In genomic region chr22:20957691-20958440, GRCh38 we compare ENCODE assay signal across 8 cellular contexts. TPM values are rescaled to one million over a fixed set of nuclear protein-coding genes. Genes with fewer than 3 reads are reported as not detected.
A peak's percentile ranks its signal among the peaks of the same experiment; 100 is the strongest.
DNase-seq lines count a peak whose midpoint lies in the region; ATAC-seq and TF ChIP-seq lines count a peak whose summit lies in the region.

No MANE protein-coding gene starts in this region.

- intact Hi-C loops in PC-9 (cut with micrococcal nuclease; ENCODE audit: unreplicated experiment), result loop anchor here (2.0 to 5.0 kb wide), 2 partner anchors 41 to 73 kb away; partner anchors contain the start of gene CRKL
- intact Hi-C loops in naive thymus-derived CD4-positive, alpha-beta T cell (cut with micrococcal nuclease), result no loop called here

- POLR2A ChIA-PET in PC-9 (lab: Charles Lee; ENCODE audit: unreplicated experiment), result interaction anchor here (0.6 kb wide), 2 partner anchors 10 to 53 kb away, joined by 4 to 7 read pairs; no protein-coding TSS in a partner anchor
- POLR2A ChIA-PET in naive thymus-derived CD4-positive, alpha-beta T cell (lab: Charles Lee), result interaction anchor here (1.3 kb wide), 1 partner anchor 10 kb away, joined by 6 read pairs; the partner anchor contains the start of gene AIFM3

- H3K4me2 ChIP-seq in PC-9, result peak overlapping the region; percentile 71

- H3K4me3 Mint-ChIP-seq in naive thymus-derived CD4-positive, alpha-beta T cell, result peak overlapping the region; percentile 21 to 73 (median 64)

- peaks cover 21% of the 10 kb centered on the region for H3F3A ChIP-seq in PC-9 (ENCODE audit: insufficient read depth, low read depth)

- peaks cover 0 to 16% (median 13%) of the 10 kb centered on the region in 7 donors for H3K4me1 Mint-ChIP-seq in naive thymus-derived CD4-positive, alpha-beta T cell

- H2AFZ ChIP-seq in PC-9, result peak overlapping the region; percentile 83

- peaks cover 0 to 1% (median 0%) of the 10 kb centered on the region in 11 donors for H3K9me3 Mint-ChIP-seq in naive thymus-derived CD4-positive, alpha-beta T cell

- no peaks in the 10 kb centered on the region; the same call in 1 of the 2 replicates for H4K20me1 ChIP-seq in PC-9 (ENCODE audit: insufficient read depth)

- H3K27me3 ChIP-seq in PC-9 (ENCODE audit: insufficient read depth, low read depth), result no peaks in the 10 kb centered on the region
- peaks cover 0 to 9% of the 10 kb centered on the region in 2 donors for H3K27me3 ChIP-seq in naive thymus-derived CD4-positive, alpha-beta T cell (ENCODE audit: control insufficient read depth in 2 of 2, insufficient read depth in 2 of 2, low read length in 2 of 2)

- H3K27ac ChIP-seq in PC-9, result 0 out of 2 replicates have a peak overlapping the region, but pooled peaks have one; percentile 57
- H3K27ac ChIP-seq in naive thymus-derived CD4-positive, alpha-beta T cell (ENCODE audit: low read depth, low read length), result no peak overlapping the region

- H3K4me1 ChIP-seq in PC-9 (replicated peaks; ENCODE audit: insufficient read depth), result peaks cover 9% of the 10 kb centered on the region; the same call in 1 of the 2 replicates
- peaks cover 3 to 6% of the 10 kb centered on the region in 2 donors for H3K4me1 ChIP-seq in naive thymus-derived CD4-positive, alpha-beta T cell (ENCODE audit: control insufficient read depth in 2 of 2, insufficient read depth in 2 of 2, low read length in 2 of 2)

- H3K9me3 ChIP-seq in PC-9 (ENCODE audit: insufficient read depth, low read depth), result no peaks in the 10 kb centered on the region
- no peaks in the 10 kb centered on the region for H3K9me3 ChIP-seq in naive thymus-derived CD4-positive, alpha-beta T cell (ENCODE audit: control insufficient read depth in 2 of 3, low read length in 3 of 3)

- TF ChIP-seq CTCF in PC-9 (conservative IDR thresholded peaks at IDR 0.05) (no peak), epithelial cell of esophagus (IDR thresholded peaks at IDR 0.05; ENCODE audit: insufficient read depth, low read depth, low read length, missing control alignments) (no peak)

- H3K27me3 Mint-ChIP-seq in naive thymus-derived CD4-positive, alpha-beta T cell, result peaks cover 18 to 28% (median 20%) of the 10 kb centered on the region in 5 donors

- H3K36me3 ChIP-seq in PC-9 (ENCODE audit: low read depth), result no peaks in the 10 kb centered on the region
- H3K36me3 ChIP-seq in naive thymus-derived CD4-positive, alpha-beta T cell (ENCODE audit: control insufficient read depth in 2 of 3, insufficient read depth in 3 of 3, low read length in 3 of 3), result peaks cover 0 to 10% (median 0%) of the 10 kb centered on the region in 3 experiments

- peaks cover 14% of the 10 kb centered on the region for H3K79me2 ChIP-seq in PC-9 (ENCODE audit: low read depth)

- peak; percentile 55 for ATAC-seq in naive thymus-derived CD4-positive, alpha-beta T cell
- ATAC-seq in GM19328 (IDR thresholded peaks at IDR 0.05; ENCODE audit: unreplicated experiment) (no peak), HG02981 (IDR thresholded peaks at IDR 0.05; ENCODE audit: unreplicated experiment) (no peak)

- DNase-seq in DMS153 (lab: John Stamatoyannopoulos, UW), result peak; percentile 19
- DNase-seq in DMS153 treated with DMSO at 0.1 percent for 48 hours (lab: John Stamatoyannopoulos, UW; ENCODE audit: unreplicated experiment), result no peak
- peak; percentile 49 to 57 for DNase-seq in PC-9
- no peak for DNase-seq in epithelial cell of esophagus (ENCODE audit: low read depth)
- DNase-seq in naive thymus-derived CD4-positive, alpha-beta T cell, result no peak
- DNase-seq in amniotic stem cell (lab: John Stamatoyannopoulos, UW), result no peak

- H3K27ac Mint-ChIP-seq in naive thymus-derived CD4-positive, alpha-beta T cell, result no peak overlapping the region

- TSS peak; percentile 15 for BruUV-seq in PC-9 (replicated peaks; lab: Mats Ljungman, UMichigan)

- H3K36me3 Mint-ChIP-seq in naive thymus-derived CD4-positive, alpha-beta T cell, result peaks cover 0 to 8% (median 7%) of the 10 kb centered on the region in 5 donors

- H3K9me2 ChIP-seq in PC-9 (ENCODE audit: insufficient read depth), result no peaks in the 10 kb centered on the region

- CTCF ChIA-PET in PC-9 (lab: Charles Lee), result interaction anchor here (0.6 to 1.9 kb wide), 5 partner anchors 15 to 683 kb away, joined by 3 to 7 read pairs (median 4); partner anchors contain the start of gene LZTR1
- CTCF ChIA-PET in naive thymus-derived CD4-positive, alpha-beta T cell (lab: Charles Lee), result no interaction called here

- peak overlapping the region; percentile 84 for H3K4me3 ChIP-seq in PC-9
- H3K4me3 ChIP-seq in epithelial cell of esophagus (ENCODE audit: low read length), result peak overlapping the region; percentile 53
- no peak overlapping the region for H3K4me3 ChIP-seq in naive thymus-derived CD4-positive, alpha-beta T cell (ENCODE audit: low read length)

RNA-seq across cellular contexts. Expression of gene AIFM3, which starts 9.2 kb away (rescaled TPM):
- 6.9 and 7.4 TPM in 2 replicates for total RNA-seq in PC-9 (2021)
- 1 to 10 TPM in 3 of 5 experiments, under 1 TPM in 2; 0.24 to 9.0 (median 1.2) TPM for total RNA-seq in naive thymus-derived CD4-positive, alpha-beta T cell
- polyA plus RNA-seq in naive thymus-derived CD4-positive, alpha-beta T cell, result under 1 TPM; 0.17 to 0.32 TPM

RNA-seq across cellular contexts. Expression of gene LZTR1, which starts 24.2 kb away (rescaled TPM):
- total RNA-seq in PC-9 (2021), result 23.2 and 23.4 TPM in 2 replicates
- total RNA-seq in naive thymus-derived CD4-positive, alpha-beta T cell, result 100 to 1,000 TPM in 2 of 5 experiments, 10 to 100 TPM in 3; 61.8 to 104 (median 74.2) TPM
- polyA plus RNA-seq in naive thymus-derived CD4-positive, alpha-beta T cell, result 10 to 100 TPM; 11.4 to 15.6 TPM

RNA-seq across cellular contexts. Expression of gene CRKL, which starts 40.7 kb away (rescaled TPM):
- total RNA-seq in PC-9 (2021), result 45.8 and 49.7 TPM in 2 replicates
- 10 to 100 TPM; 38.9 to 82.7 (median 77.8) TPM for total RNA-seq in naive thymus-derived CD4-positive, alpha-beta T cell
- 10 to 100 TPM; 44.7 to 65.8 TPM for polyA plus RNA-seq in naive thymus-derived CD4-positive, alpha-beta T cell

RNA-seq across cellular contexts. Expression of gene THAP7, which starts 44.1 kb away (rescaled TPM):
- total RNA-seq in PC-9 (2021), result 16.4 and 17.0 TPM in 2 replicates
- total RNA-seq in naive thymus-derived CD4-positive, alpha-beta T cell, result 10 to 100 TPM; 25.8 to 73.3 (median 64.7) TPM
- polyA plus RNA-seq in naive thymus-derived CD4-positive, alpha-beta T cell, result 10 to 100 TPM; 53.8 to 69.3 TPM

RNA-seq across cellular contexts. Expression of gene P2RX6, which starts 57.1 kb away (rescaled TPM):
- 2.4 and 2.7 TPM in 2 replicates for total RNA-seq in PC-9 (2021)
- 1 to 10 TPM in 2 of 5 experiments, under 1 TPM in 3; 0.46 to 1.7 (median 0.66) TPM for total RNA-seq in naive thymus-derived CD4-positive, alpha-beta T cell
- polyA plus RNA-seq in naive thymus-derived CD4-positive, alpha-beta T cell, result under 1 TPM in 1 of 2 donors, not detected in 1; 0.15 TPM

Comparison
In these comparisons a context has a peak if more than half of its experiments do, and no peak if none do; other contexts are left out.
1. DNase-seq: peak in DMS153 (single experiment) and PC-9 (2 of 2); none in DMS153 treated with DMSO at 0.1 percent for 48 hours (single experiment), epithelial cell of esophagus (single experiment), naive thymus-derived CD4-positive, alpha-beta T cell (0 of 9) and amniotic stem cell (single experiment).